Comparison of ENCODE assay signal across 34 cellular contexts in the genomic region with DNA sequence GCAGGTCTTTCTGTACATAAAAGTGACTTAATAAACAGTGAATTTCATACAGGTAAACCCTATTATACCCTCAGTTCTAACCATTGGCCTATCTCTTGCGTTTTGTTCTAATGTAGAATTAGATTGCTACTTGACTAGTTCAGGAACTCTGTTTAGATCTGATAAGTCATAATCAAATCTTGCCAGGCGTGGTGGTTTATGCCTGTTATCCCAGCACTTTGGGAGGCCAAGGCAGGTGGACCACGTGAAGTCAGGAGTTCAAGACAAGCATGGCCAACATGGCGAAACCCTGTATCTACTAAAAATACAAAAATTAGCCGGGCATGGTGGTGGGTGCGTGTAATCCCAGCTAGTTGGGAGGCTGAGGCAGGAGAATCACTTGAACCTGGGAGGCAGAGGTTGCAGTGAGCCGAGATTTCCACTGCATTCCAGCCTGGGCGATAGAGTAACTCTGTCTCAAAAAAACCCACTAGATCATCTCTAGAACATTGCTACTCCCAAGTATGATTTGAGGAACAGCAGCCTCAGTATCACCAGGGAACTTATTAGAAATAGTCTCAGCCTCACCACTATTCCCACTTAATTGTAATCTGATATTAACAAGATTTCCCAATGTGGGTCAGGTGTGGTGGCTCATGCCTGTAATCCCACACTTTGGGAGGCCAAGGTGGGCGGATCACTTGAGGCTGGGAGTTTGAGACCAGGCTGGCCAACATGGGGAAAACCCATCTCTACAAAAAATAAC. TPM values are rescaled to one million over a fixed set of nuclear protein-coding genes. Genes with fewer than 3 reads are reported as not detected.
DNase-seq lines count a peak whose midpoint lies in the region; ATAC-seq and TF ChIP-seq lines count a peak whose summit lies in the region.
"Had no signal": no experiment of that assay in that cellular context is flagged by ENCODE, and none has a peak within 500 bp of the region (broad histone marks: within the 10 kb centered on the region; RNA-seq: fewer than 3 reads in every experiment).

No MANE protein-coding gene starts in this region.

- no peaks in the 10 kb centered on the region for H3K27me3 ChIP-seq in psoas muscle (ENCODE audit: insufficient read depth in 3 of 3, low read length in 2 of 3)
- H3K27me3 ChIP-seq: ascending aorta, cardiac muscle cell, esophagus muscularis mucosa, foreskin keratinocyte, heart right ventricle, neutrophil, tibial nerve had no signal

- peaks cover 18 to 68% of the 10 kb centered on the region in 2 donors for H3K36me3 ChIP-seq in psoas muscle (ENCODE audit: insufficient read depth in 1 of 2, low read depth in 1 of 2)

- H3K4me1 ChIP-seq in psoas muscle, result no peaks in the 10 kb centered on the region
- H3K4me1 ChIP-seq: ascending aorta, esophagus muscularis mucosa, foreskin keratinocyte, prostate gland, tibial nerve had no signal

- peak overlapping the region; percentile 7 for H3K27ac Mint-ChIP-seq in activated naive CD4-positive, alpha-beta T cell treated with anti-CD3 and anti-CD28 coated beads, Interleukin-2, amount 50 U/mL, for 24 hours
- no peak overlapping the region for H3K27ac Mint-ChIP-seq in activated naive CD4-positive, alpha-beta T cell treated with anti-CD3 and anti-CD28 coated beads, Interleukin-2, amount 10 ng/mL, durations not matched to agents 7 days and 5 days
- H3K27ac Mint-ChIP-seq: activated CD4-positive, alpha-beta T cell treated with anti-CD3 and anti-CD28 coated beads, Interleukin-2, amount 10 ng/mL, durations not matched to agents 7 days and 5 days; activated naive CD8-positive, alpha-beta T cell treated with anti-CD3 and anti-CD28 coated beads for 36 hours; activated T-helper 1 cell treated with anti-CD3 and anti-CD28 coated beads, Interleukin-12 subunit alpha, Interleukin-12 subunit beta, Interleukin-2, Interleukin-4 antibody, amounts not matched to agents 30 ng/mL and 10 ng/mL and 1 ng/mL, durations not matched to agents 14 hours and 24 hours and 36 hours; B cell; mesothelial cell of epicardium; T-helper 2 cell treated with Interferon-gamma antibody and Interleukin-4, amounts not matched to agents 5 μg/mL and 100 μg/mL, for 36 hours had no signal

- peaks cover 5% of the 10 kb centered on the region for H3K36me3 Mint-ChIP-seq in activated naive CD4-positive, alpha-beta T cell treated with anti-CD3 and anti-CD28 coated beads, Interleukin-2, amount 50 U/mL, for 24 hours
- H3K36me3 Mint-ChIP-seq in activated naive CD4-positive, alpha-beta T cell treated with anti-CD3 and anti-CD28 coated beads, Interleukin-2, amount 10 ng/mL, durations not matched to agents 7 days and 5 days, result peaks cover 47% of the 10 kb centered on the region

- no peak for DNase-seq in activated naive CD4-positive, alpha-beta T cell treated with anti-CD3 and anti-CD28 coated beads, Interleukin-2, amount 10 ng/mL, durations not matched to agents 7 days and 5 days
- DNase-seq in OCI-M1 (lab: John Stamatoyannopoulos, UW), result peak; percentile 64
- DNase-seq in coronary artery (ENCODE audit: low spot score), result peak; percentile 21
- DNase-seq in psoas muscle, result no peak
- DNase-seq in G401 (ENCODE audit: low spot score), result no peak
- no peak for DNase-seq in activated gamma-delta T cell treated with Interleukin-2 at 50 U/mL for 16 hours
- DNase-seq: ACHN; activated CD4-positive, alpha-beta T cell treated with anti-CD3 and anti-CD28 coated beads, Interleukin-2, amount 10 ng/mL, durations not matched to agents 7 days and 5 days; activated naive CD8-positive, alpha-beta T cell treated with anti-CD3 and anti-CD28 coated beads for 36 hours; CD8-positive, alpha-beta memory T cell; DMS 273 treated with DMSO at 0.1 percent for 48 hours; foreskin keratinocyte; heart right ventricle; naive thymus-derived CD4-positive, alpha-beta T cell; NCI-H2029; NCI-H526; Right ventricle myocardium superior; stimulated activated CD4-positive, alpha-beta T cell treated with anti-CD3 and anti-CD28 coated beads, Interleukin-4, amount 100 ng/mL, for 1 hour had no signal

- no peaks in the 10 kb centered on the region for H3K4me1 Mint-ChIP-seq in activated naive CD4-positive, alpha-beta T cell treated with anti-CD3 and anti-CD28 coated beads, Interleukin-2, amount 50 U/mL, for 24 hours
- no peaks in the 10 kb centered on the region for H3K4me1 Mint-ChIP-seq in activated naive CD4-positive, alpha-beta T cell treated with anti-CD3 and anti-CD28 coated beads, Interleukin-2, amount 10 ng/mL, durations not matched to agents 7 days and 5 days
- H3K4me1 Mint-ChIP-seq: activated CD4-positive, alpha-beta T cell treated with anti-CD3 and anti-CD28 coated beads, Interleukin-2, amount 10 ng/mL, durations not matched to agents 7 days and 5 days; mesothelial cell of epicardium had no signal

- CTCF ChIA-PET in activated naive CD4-positive, alpha-beta T cell treated with anti-CD3 and anti-CD28 coated beads, Interleukin-2, amount 10 ng/mL, durations not matched to agents 7 days and 5 days (lab: Charles Lee), result no interaction called here

- TF ChIP-seq CTCF in coronary artery (IDR thresholded peaks at IDR 0.05) (no peak), psoas muscle (IDR thresholded peaks at IDR 0.05) (no peak)

- intact Hi-C loops in psoas muscle (cut with DNase I), result no loop called here

- no peaks in the 10 kb centered on the region for H3K9me3 ChIP-seq in psoas muscle
- H3K9me3 ChIP-seq: ascending aorta, esophagus muscularis mucosa, heart right ventricle, neutrophil, prostate gland, tibial nerve had no signal

- H3K4me3 ChIP-seq in coronary artery (no peak overlapping the region), psoas muscle (no peak overlapping the region)
- H3K4me3 ChIP-seq: ascending aorta, cardiac muscle cell, esophagus muscularis mucosa, heart right ventricle, prostate gland, tibial nerve had no signal

- in situ Hi-C loops in G401 (cut with HindIII; ENCODE audit: low sequenced_read_pairs), result no loop called here

- H3K27ac ChIP-seq in coronary artery, result no peak overlapping the region
- no peak overlapping the region for H3K27ac ChIP-seq in psoas muscle
- H3K27ac ChIP-seq: ascending aorta, cardiac muscle cell, esophagus muscularis mucosa, foreskin keratinocyte, heart right ventricle, HL-60, KMS-11, neutrophil, prostate gland, tibial nerve had no signal

- no peaks in the 10 kb centered on the region for H3K27me3 Mint-ChIP-seq in activated naive CD4-positive, alpha-beta T cell treated with anti-CD3 and anti-CD28 coated beads, Interleukin-2, amount 50 U/mL, for 24 hours
- H3K27me3 Mint-ChIP-seq in activated naive CD4-positive, alpha-beta T cell treated with anti-CD3 and anti-CD28 coated beads, Interleukin-2, amount 10 ng/mL, durations not matched to agents 7 days and 5 days, result no peaks in the 10 kb centered on the region
- H3K27me3 Mint-ChIP-seq: activated CD4-positive, alpha-beta T cell treated with anti-CD3 and anti-CD28 coated beads, Interleukin-2, amount 10 ng/mL, durations not matched to agents 7 days and 5 days; activated naive CD8-positive, alpha-beta T cell treated with anti-CD3 and anti-CD28 coated beads for 36 hours; B cell; CD8-positive, alpha-beta memory T cell; naive thymus-derived CD4-positive, alpha-beta T cell had no signal

- no peak overlapping the region for H3K4me3 Mint-ChIP-seq in activated naive CD4-positive, alpha-beta T cell treated with anti-CD3 and anti-CD28 coated beads, Interleukin-2, amount 50 U/mL, for 24 hours
- H3K4me3 Mint-ChIP-seq in activated naive CD4-positive, alpha-beta T cell treated with anti-CD3 and anti-CD28 coated beads, Interleukin-2, amount 10 ng/mL, durations not matched to agents 7 days and 5 days, result no peak overlapping the region
- H3K4me3 Mint-ChIP-seq: activated CD4-positive, alpha-beta T cell treated with anti-CD3 and anti-CD28 coated beads, Interleukin-2, amount 10 ng/mL, durations not matched to agents 7 days and 5 days; activated naive CD8-positive, alpha-beta T cell treated with anti-CD3 and anti-CD28 coated beads for 36 hours; activated T-helper 1 cell treated with anti-CD3 and anti-CD28 coated beads, Interleukin-12 subunit alpha, Interleukin-12 subunit beta, Interleukin-2, Interleukin-4 antibody, amounts not matched to agents 30 ng/mL and 10 ng/mL and 1 ng/mL, durations not matched to agents 14 hours and 24 hours and 36 hours; B cell; CD8-positive, alpha-beta memory T cell; mesothelial cell of epicardium; naive thymus-derived CD4-positive, alpha-beta T cell; T-helper 2 cell treated with Interferon-gamma antibody and Interleukin-4, amounts not matched to agents 5 μg/mL and 100 μg/mL, for 36 hours had no signal

- no peaks in the 10 kb centered on the region for H3K9me3 Mint-ChIP-seq in activated naive CD4-positive, alpha-beta T cell treated with anti-CD3 and anti-CD28 coated beads, Interleukin-2, amount 50 U/mL, for 24 hours
- no peaks in the 10 kb centered on the region for H3K9me3 Mint-ChIP-seq in activated naive CD4-positive, alpha-beta T cell treated with anti-CD3 and anti-CD28 coated beads, Interleukin-2, amount 10 ng/mL, durations not matched to agents 7 days and 5 days
- H3K9me3 Mint-ChIP-seq: activated CD4-positive, alpha-beta T cell treated with anti-CD3 and anti-CD28 coated beads, Interleukin-2, amount 10 ng/mL, durations not matched to agents 7 days and 5 days; activated naive CD8-positive, alpha-beta T cell treated with anti-CD3 and anti-CD28 coated beads for 36 hours; activated T-helper 1 cell treated with anti-CD3 and anti-CD28 coated beads, Interleukin-12 subunit alpha, Interleukin-12 subunit beta, Interleukin-2, Interleukin-4 antibody, amounts not matched to agents 30 ng/mL and 10 ng/mL and 1 ng/mL, durations not matched to agents 14 hours and 24 hours and 36 hours; CD8-positive, alpha-beta memory T cell; mesothelial cell of epicardium; naive thymus-derived CD4-positive, alpha-beta T cell; T-helper 2 cell treated with Interferon-gamma antibody and Interleukin-4, amounts not matched to agents 5 μg/mL and 100 μg/mL, for 36 hours had no signal

- peak; percentile 27 to 42 (median 34) for ATAC-seq in psoas muscle
- no peak for ATAC-seq in HG03196 (IDR thresholded peaks at IDR 0.05; ENCODE audit: unreplicated experiment)
- ATAC-seq: foreskin keratinocyte; heart right ventricle; left ventricle myocardium superior; naive thymus-derived CD4-positive, alpha-beta T cell had no signal

- WGBS in psoas muscle, 3 donors, result 93 to 96% (median 95%) methylated on average over 9 of the region's 9 CpGs

RNA-seq across cellular contexts. Expression of a gene that starts 12.2 kb away (rescaled TPM):
- total RNA-seq in psoas muscle, result 10 to 100 TPM; 32.8 to 43.8 (median 35.2) TPM
- polyA plus RNA-seq in psoas muscle, result 10 to 100 TPM; 27.8 to 69.6 (median 33.9) TPM
- total RNA-seq in G401 (2014; rRNA removed; shearing (Covaris generic)), result 46.0 and 47.0 TPM in 2 replicates

RNA-seq across cellular contexts. Expression of a gene that starts 18.7 kb away (rescaled TPM):
- total RNA-seq in psoas muscle, result 10 to 100 TPM; 17.0 to 36.6 (median 26.1) TPM
- polyA plus RNA-seq in psoas muscle, result 10 to 100 TPM; 30.5 to 43.1 (median 31.6) TPM
- total RNA-seq in G401 (2014; rRNA removed; shearing (Covaris generic)), result 59.0 and 78.9 TPM in 2 replicates

RNA-seq across cellular contexts. Expression of a gene that starts 27.9 kb away (rescaled TPM):
- total RNA-seq in psoas muscle, result under 1 TPM in 1 of 4 donors, not detected in 3; 0.11 TPM
- polyA plus RNA-seq in psoas muscle, result under 1 TPM; 0.36 to 0.59 (median 0.51) TPM
- total RNA-seq in G401 (2014; rRNA removed; shearing (Covaris generic)), result 0.92 and 1.6 TPM in 2 replicates
- total RNA-seq: activated CD4-positive, alpha-beta T cell treated with anti-CD3 and anti-CD28 coated beads, Interleukin-2, amount 10 ng/mL, durations not matched to agents 7 days and 5 days; activated naive CD8-positive, alpha-beta T cell treated with anti-CD3 and anti-CD28 coated beads for 36 hours; activated T-helper 1 cell treated with anti-CD3 and anti-CD28 coated beads, Interleukin-12 subunit alpha, Interleukin-12 subunit beta, Interleukin-2, Interleukin-4 antibody, amounts not matched to agents 30 ng/mL and 10 ng/mL and 1 ng/mL, durations not matched to agents 14 hours and 24 hours and 36 hours; ascending aorta; B cell; CD8-positive, alpha-beta memory T cell; naive thymus-derived CD4-positive, alpha-beta T cell had no signal
- polyA plus RNA-seq: keratinocyte had no signal

RNA-seq across cellular contexts. Expression of a gene that starts 40.9 kb away (rescaled TPM):
- total RNA-seq in psoas muscle, result 1 to 10 TPM; 3.6 to 6.4 (median 5.5) TPM
- 1 to 10 TPM; 1.7 to 6.8 (median 1.9) TPM for polyA plus RNA-seq in psoas muscle
- 8.2 and 16.9 TPM in 2 replicates for total RNA-seq in G401 (2014; rRNA removed; shearing (Covaris generic))

RNA-seq across cellular contexts. Expression of a gene that starts 41.1 kb away (rescaled TPM):
- total RNA-seq in psoas muscle, result 10 to 100 TPM; 17.5 to 40.1 (median 20.1) TPM
- 10 to 100 TPM; 12.3 to 21.7 (median 12.8) TPM for polyA plus RNA-seq in psoas muscle
- total RNA-seq in G401 (2014; rRNA removed; shearing (Covaris generic)), result 38.0 and 60.5 TPM in 2 replicates

Comparison
In these comparisons a context has a peak if more than half of its experiments do, and no peak if none do; other contexts are left out.
1. DNase-seq: peak in OCI-M1 (single experiment) and coronary artery (single experiment); none in activated naive CD4-positive, alpha-beta T cell treated with anti-CD3 and anti-CD28 coated beads, Interleukin-2, amount 10 ng/mL, durations not matched to agents 7 days and 5 days (single experiment), psoas muscle (0 of 2), G401 (single experiment) and activated gamma-delta T cell treated with Interleukin-2 at 50 U/mL for 16 hours (single experiment).